In genomic region chr1:38028671-38029070, GRCh38 we compare ENCODE assay signal across 8 cellular contexts. TPM values are rescaled to one million over a fixed set of nuclear protein-coding genes. Genes with fewer than 3 reads are reported as not detected.
DNase-seq lines count a peak whose midpoint lies in the region; ATAC-seq and TF ChIP-seq lines count a peak whose summit lies in the region.

No MANE protein-coding gene starts in this region.

- ATAC-seq in GM21360 (IDR thresholded peaks at IDR 0.05; ENCODE audit: unreplicated experiment) = no peak

- H3K79me2 ChIP-seq in OCI-LY7 (ENCODE audit: insufficient read depth, low read depth, low read length) = no peaks in the 10 kb centered on the region

- H3K4me1 ChIP-seq in OCI-LY7 (ENCODE audit: insufficient read depth, low read length, poor library complexity, severe bottlenecking) (peaks cover 14% of the 10 kb centered on the region), urinary bladder (ENCODE audit: insufficient read depth) (no peaks in the 10 kb centered on the region)

- TF ChIP-seq POLR2A in erythroblast (IDR thresholded peaks at IDR 0.05; ENCODE audit: low read length) = no peak

- no peaks in the 10 kb centered on the region for H3K9me3 ChIP-seq in OCI-LY7 (ENCODE audit: low read length)

- intact Hi-C loops in OCI-LY7 (cut with micrococcal nuclease; ENCODE audit: unreplicated experiment) = no loop called here

- no peaks in the 10 kb centered on the region for H4K20me1 ChIP-seq in OCI-LY7 (ENCODE audit: insufficient read depth, low read length)

- H2AFZ ChIP-seq in OCI-LY7 (ENCODE audit: low read length) = no peak overlapping the region

- no peaks in the 10 kb centered on the region for H3K9me2 ChIP-seq in OCI-LY7 (ENCODE audit: insufficient read depth, low read length)

- no peak overlapping the region for H3K4me2 ChIP-seq in OCI-LY7 (ENCODE audit: low read length)

- H3K36me3 ChIP-seq in OCI-LY7 (ENCODE audit: insufficient read depth, low read length) = peaks cover 24% of the 10 kb centered on the region
- H3K36me3 ChIP-seq in urinary bladder (ENCODE audit: insufficient read depth) = no peaks in the 10 kb centered on the region

- POLR2A ChIA-PET in OCI-LY7 (lab: Charles Lee) = no interaction called here

- WGBS in urinary bladder = 60% methylated on average over 2 of the region's 2 CpGs

- BruUV-seq in OCI-LY7 (replicated peaks; lab: Mats Ljungman, UMichigan) = no TSS peak

- H3K4me3 ChIP-seq in OCI-LY7 (ENCODE audit: low read depth, low read length, poor library complexity, severe bottlenecking) (no peak overlapping the region), epithelial cell of proximal tubule (ENCODE audit: low read depth, low read length) (no peak overlapping the region), urinary bladder (ENCODE audit: low read depth, low read length) (no peak overlapping the region)

- peak; percentile 25 for DNase-seq in stimulated activated CD4-positive, alpha-beta T cell treated with anti-CD3 and anti-CD28 coated beads, Interleukin-15, amount 100 ng/mL, for 24 hours
- no peak for DNase-seq in stimulated activated CD4-positive, alpha-beta T cell treated with anti-CD3 and anti-CD28 coated beads, Interleukin-2, amount 100 ng/mL, for 48 hours
- DNase-seq in OCI-LY7 (ENCODE audit: low spot score) = no peak
- DNase-seq in epithelial cell of proximal tubule (ENCODE audit: low read depth) = no peak
- no peak for DNase-seq in erythroblast (lab: John Stamatoyannopoulos, UW)
- no peak for DNase-seq in globus pallidus (ENCODE audit: low spot score)

- TF ChIP-seq CTCF in OCI-LY7 (conservative IDR thresholded peaks at IDR 0.05; ENCODE audit: low read length) = 0 out of 2 replicates have a peak, but pooled peaks have one; percentile 43
- TF ChIP-seq CTCF in epithelial cell of proximal tubule (conservative IDR thresholded peaks at IDR 0.05; ENCODE audit: low read depth, low read length) = peak; percentile 33

- CTCF ChIA-PET in OCI-LY7 (lab: Charles Lee; ENCODE audit: unreplicated experiment) = no interaction called here

- no peak overlapping the region for H3K27ac ChIP-seq in OCI-LY7 (ENCODE audit: low read depth, low read length, poor library complexity, severe bottlenecking)
- peak overlapping the region; percentile 49 for H3K27ac ChIP-seq in urinary bladder (ENCODE audit: low read depth)

RNA-seq across cellular contexts. Expression of gene UTP11, which starts 16.1 kb away (rescaled TPM):
- 43.8 and 61.1 TPM in 2 replicates for total RNA-seq in OCI-LY7 (2014; rRNA removed; shearing (Covaris generic))
- total RNA-seq in OCI-LY7 (2022) (40.1 and 42.1 TPM in 2 replicates), epithelial cell of proximal tubule (49.2 and 60.5 TPM in 2 replicates), urinary bladder (45.4 TPM)
- polyA plus RNA-seq in urinary bladder = 43.5 TPM

RNA-seq across cellular contexts. Expression of gene POU3F1, which starts 17.9 kb away (rescaled TPM):
- total RNA-seq in OCI-LY7 (2014; rRNA removed; shearing (Covaris generic)) = 0.08 and 0.13 TPM in 2 replicates
- total RNA-seq in OCI-LY7 (2022) (not detected in 2 replicates), epithelial cell of proximal tubule (not detected in 2 replicates), urinary bladder (0.32 TPM)
- 0.60 TPM for polyA plus RNA-seq in urinary bladder

RNA-seq across cellular contexts. Expression of gene FHL3, which starts 23.4 kb away (rescaled TPM):
- 0.21 and 0.63 TPM in 2 replicates for total RNA-seq in OCI-LY7 (2014; rRNA removed; shearing (Covaris generic))
- total RNA-seq in OCI-LY7 (2022) (1.2 and 1.8 TPM in 2 replicates), epithelial cell of proximal tubule (14.2 and 24.5 TPM in 2 replicates), urinary bladder (9.4 TPM)
- polyA plus RNA-seq in urinary bladder = 89.6 TPM

RNA-seq across cellular contexts. Expression of gene SF3A3, which starts 38.8 kb away (rescaled TPM):
- 89.5 and 155 TPM in 2 replicates for total RNA-seq in OCI-LY7 (2014; rRNA removed; shearing (Covaris generic))
- total RNA-seq in OCI-LY7 (2022) (106 and 133 TPM in 2 replicates), epithelial cell of proximal tubule (77.0 and 86.9 TPM in 2 replicates), urinary bladder (78.5 TPM)
- 37.5 TPM for polyA plus RNA-seq in urinary bladder
